In genomic region chr2:223230352-223230751, GRCh38 we compare ENCODE assay signal across 31 cellular contexts.
DNase-seq lines count a peak whose midpoint lies in the region; FAIRE-seq and TF ChIP-seq lines count a peak whose summit lies in the region.
"Had no signal": no experiment of that assay in that cellular context is flagged by ENCODE, and none has a peak within 500 bp of the region (broad histone marks: within the 10 kb centered on the region; RNA-seq: fewer than 3 reads in every experiment).

No MANE protein-coding gene starts in this region.

- no peak overlapping the region for H3K4me3 Mint-ChIP-seq in MCF 10A (ENCODE audit: unreplicated experiment)
- H3K4me3 Mint-ChIP-seq: activated CD8-positive, alpha-beta T cell treated with anti-CD3 and anti-CD28 coated beads, Interleukin-2, amount 10 ng/mL, durations not matched to agents 7 days and 5 days; IgD-negative memory B cell had no signal

- no peaks in the 10 kb centered on the region for H3K4me1 ChIP-seq in SJCRH30
- H3K4me1 ChIP-seq: colonic mucosa, esophagus muscularis mucosa, gastroesophageal sphincter, psoas muscle had no signal

- peaks cover 4% of the 10 kb centered on the region for H3K36me3 Mint-ChIP-seq in MCF 10A (ENCODE audit: insufficient read depth, unreplicated experiment)
- H3K36me3 Mint-ChIP-seq: activated naive CD4-positive, alpha-beta T cell treated with anti-CD3 and anti-CD28 coated beads, Interleukin-2, amount 50 U/mL, for 72 hours; IgD-negative memory B cell had no signal

- no peaks in the 10 kb centered on the region for H3K36me3 ChIP-seq in SJCRH30
- H3K36me3 ChIP-seq: cardiac muscle cell, colonic mucosa, esophagus muscularis mucosa, gastroesophageal sphincter had no signal

- H3K27me3 Mint-ChIP-seq in MCF 10A (ENCODE audit: insufficient read depth, unreplicated experiment): no peaks in the 10 kb centered on the region
- H3K27me3 Mint-ChIP-seq: IgD-negative memory B cell had no signal

- POLR2A ChIA-PET in MCF 10A (lab: Yijun Ruan, JAX): interaction anchor here (0.6 to 1.5 kb wide), 8 partner anchors 13 to 803 kb away, joined by 3 to 13 read pairs (median 3); no protein-coding TSS in a partner anchor

- TF ChIP-seq CTCF in MCF 10A (IDR thresholded peaks at IDR 0.05; ENCODE audit: unreplicated experiment): no peak

- BruUV-seq in MCF 10A (replicated peaks; lab: Mats Ljungman, UMichigan): no TSS peak

- H3K27ac Mint-ChIP-seq in MCF 10A (ENCODE audit: low read depth, unreplicated experiment): peak overlapping the region; percentile 76
- H3K27ac Mint-ChIP-seq: activated CD8-positive, alpha-beta T cell treated with anti-CD3 and anti-CD28 coated beads, Interleukin-2, amount 10 ng/mL, durations not matched to agents 7 days and 5 days; activated naive CD4-positive, alpha-beta T cell treated with anti-CD3 and anti-CD28 coated beads, Interleukin-2, amount 50 U/mL, for 72 hours; IgD-negative memory B cell had no signal

- no peaks in the 10 kb centered on the region for H3K9me3 Mint-ChIP-seq in MCF 10A (ENCODE audit: unreplicated experiment)

- FAIRE-seq in GM19239 (lab: Jason Lieb, UNC): no peak
- FAIRE-seq: GM12892, H1, RCC 7860, urothelium cell line had no signal

- H3K27me3 ChIP-seq in SJCRH30: no peaks in the 10 kb centered on the region
- H3K27me3 ChIP-seq: cardiac muscle cell, colonic mucosa, esophagus muscularis mucosa, gastroesophageal sphincter, hepatocyte had no signal

- intact Hi-C loops in MCF 10A (cut with micrococcal nuclease): loop anchor here (10.0 kb wide), 1 partner anchor 246 kb away; no protein-coding TSS in a partner anchor

- H3K27ac ChIP-seq in SJCRH30: no peak overlapping the region
- H3K27ac ChIP-seq: cardiac muscle cell, colonic mucosa, esophagus muscularis mucosa, gastroesophageal sphincter, hepatocyte, psoas muscle had no signal

- no peak overlapping the region for H3K4me3 ChIP-seq in SJCRH30
- H3K4me3 ChIP-seq: cardiac muscle cell, colonic mucosa, esophagus muscularis mucosa, gastroesophageal sphincter, hepatocyte, psoas muscle had no signal

- CTCF ChIA-PET in MCF 10A (lab: Yijun Ruan, JAX): interaction anchor here (0.6 kb wide), 3 partner anchors 10 to 1566 kb away, joined by 3 to 4 read pairs (median 3); no protein-coding TSS in a partner anchor

- H3K9me3 ChIP-seq in SJCRH30 (replicated peaks): peaks cover 3% of the 10 kb centered on the region; the same call in 1 of the 2 replicates
- H3K9me3 ChIP-seq: colonic mucosa, esophagus muscularis mucosa, gastroesophageal sphincter, psoas muscle had no signal

- H3K4me1 Mint-ChIP-seq in MCF 10A (ENCODE audit: insufficient read depth, unreplicated experiment): peaks cover 28% of the 10 kb centered on the region
- H3K4me1 Mint-ChIP-seq: IgD-negative memory B cell had no signal

- DNase-seq in Daoy (ENCODE audit: low read depth) (peak; percentile 7), NCI-H2196 (lab: John Stamatoyannopoulos, UW; ENCODE audit: unreplicated experiment) (peak; percentile 25), MCF 10A (ENCODE audit: unreplicated experiment) (peak; percentile 87), islet precursor cell (peak; percentile 81), SJCRH30 (no peak), GM19239 (ENCODE audit: insufficient read length, low spot score) (no peak)
- no peak for DNase-seq in activated CD8-positive, alpha-beta memory T cell treated with anti-CD3 and anti-CD28 coated beads, Interleukin-2, amount 50 U/mL, for 48 hours
- DNase-seq in activated CD4-positive, alpha-beta T cell treated with anti-CD3 and anti-CD28 coated beads, Interleukin-2, amount 50 U/mL, for 4 hours: no peak
- DNase-seq: activated CD4-positive, alpha-beta T cell treated with anti-CD3 and anti-CD28 coated beads for 1 hour; activated CD8-positive, alpha-beta T cell treated with anti-CD3 and anti-CD28 coated beads, Interleukin-2, amount 10 ng/mL, durations not matched to agents 7 days and 5 days; activated T-cell treated with anti-CD3 and anti-CD28 coated beads for 4 hours; anterior cingulate cortex; C1 segment of cervical spinal cord; colonic mucosa; left colon; NCI-H1105; NCI-H2081; NCI-H524; psoas muscle; stimulated activated CD4-positive, alpha-beta T cell treated with anti-CD3 and anti-CD28 coated beads, Interleukin-15, amount 100 ng/mL, for 24 hours; stimulated activated naive CD4-positive, alpha-beta T cell had no signal

Comparison
In these comparisons a context has a peak if more than half of its experiments do, and no peak if none do; other contexts are left out.
1. DNase-seq: peak in Daoy (single experiment), NCI-H2196 (single experiment), MCF 10A (single experiment) and islet precursor cell (single experiment); none in activated CD8-positive, alpha-beta memory T cell treated with anti-CD3 and anti-CD28 coated beads, Interleukin-2, amount 50 U/mL, for 48 hours (single experiment), SJCRH30 (0 of 2), GM19239 (single experiment) and activated CD4-positive, alpha-beta T cell treated with anti-CD3 and anti-CD28 coated beads, Interleukin-2, amount 50 U/mL, for 4 hours (0 of 2).